1 cellular context compared by ENCODE assay signal in the genomic region with DNA sequence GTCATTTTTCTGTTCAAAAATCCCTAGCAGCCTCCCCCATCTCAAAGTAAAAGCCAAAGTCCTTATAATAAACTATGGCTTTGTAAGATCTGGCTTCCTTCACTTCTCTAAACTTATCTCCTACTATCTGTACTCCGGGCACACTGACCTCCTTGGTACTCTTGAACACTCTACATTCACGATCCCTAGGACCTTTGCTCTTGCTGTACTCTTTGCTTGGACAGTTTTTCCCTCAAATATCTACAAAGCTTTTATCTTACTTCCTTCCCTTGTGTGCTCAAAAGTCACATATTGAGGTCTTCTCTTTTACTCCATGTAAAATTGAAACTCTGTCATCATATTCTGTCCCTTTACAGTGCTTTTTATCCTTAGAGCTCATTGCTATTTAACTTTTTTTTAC.
TF ChIP-seq lines count a peak whose summit lies in the region.

No MANE protein-coding gene starts in this region.

TF ChIP-seq in HCT116, 20 proteins besides CTCF, POLR2A, EP300 and RAD21 (continued from another document):
- TF ChIP-seq, protein P1, sequence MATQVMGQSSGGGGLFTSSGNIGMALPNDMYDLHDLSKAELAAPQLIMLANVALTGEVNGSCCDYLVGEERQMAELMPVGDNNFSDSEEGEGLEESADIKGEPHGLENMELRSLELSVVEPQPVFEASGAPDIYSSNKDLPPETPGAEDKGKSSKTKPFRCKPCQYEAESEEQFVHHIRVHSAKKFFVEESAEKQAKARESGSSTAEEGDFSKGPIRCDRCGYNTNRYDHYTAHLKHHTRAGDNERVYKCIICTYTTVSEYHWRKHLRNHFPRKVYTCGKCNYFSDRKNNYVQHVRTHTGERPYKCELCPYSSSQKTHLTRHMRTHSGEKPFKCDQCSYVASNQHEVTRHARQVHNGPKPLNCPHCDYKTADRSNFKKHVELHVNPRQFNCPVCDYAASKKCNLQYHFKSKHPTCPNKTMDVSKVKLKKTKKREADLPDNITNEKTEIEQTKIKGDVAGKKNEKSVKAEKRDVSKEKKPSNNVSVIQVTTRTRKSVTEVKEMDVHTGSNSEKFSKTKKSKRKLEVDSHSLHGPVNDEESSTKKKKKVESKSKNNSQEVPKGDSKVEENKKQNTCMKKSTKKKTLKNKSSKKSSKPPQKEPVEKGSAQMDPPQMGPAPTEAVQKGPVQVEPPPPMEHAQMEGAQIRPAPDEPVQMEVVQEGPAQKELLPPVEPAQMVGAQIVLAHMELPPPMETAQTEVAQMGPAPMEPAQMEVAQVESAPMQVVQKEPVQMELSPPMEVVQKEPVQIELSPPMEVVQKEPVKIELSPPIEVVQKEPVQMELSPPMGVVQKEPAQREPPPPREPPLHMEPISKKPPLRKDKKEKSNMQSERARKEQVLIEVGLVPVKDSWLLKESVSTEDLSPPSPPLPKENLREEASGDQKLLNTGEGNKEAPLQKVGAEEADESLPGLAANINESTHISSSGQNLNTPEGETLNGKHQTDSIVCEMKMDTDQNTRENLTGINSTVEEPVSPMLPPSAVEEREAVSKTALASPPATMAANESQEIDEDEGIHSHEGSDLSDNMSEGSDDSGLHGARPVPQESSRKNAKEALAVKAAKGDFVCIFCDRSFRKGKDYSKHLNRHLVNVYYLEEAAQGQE (IDR thresholded peaks at IDR 0.05; ENCODE audit: low read depth), result no peak
- TF ChIP-seq YY1 (IDR thresholded peaks at IDR 0.05; ENCODE audit: extremely low read depth, insufficient replicate concordance, low read depth, low read length), result no peak
- TF ChIP-seq EZH2phosphoT487 (IDR thresholded peaks at IDR 0.05; ENCODE audit: borderline replicate concordance), result no peak
- no peak for TF ChIP-seq TCF7L2 (IDR thresholded peaks at IDR 0.05; ENCODE audit: borderline replicate concordance, extremely low read depth, insufficient read depth, insufficient read length)
- no peak for TF ChIP-seq SP1 (IDR thresholded peaks at IDR 0.05; ENCODE audit: low read depth)
- TF ChIP-seq, protein P2, sequence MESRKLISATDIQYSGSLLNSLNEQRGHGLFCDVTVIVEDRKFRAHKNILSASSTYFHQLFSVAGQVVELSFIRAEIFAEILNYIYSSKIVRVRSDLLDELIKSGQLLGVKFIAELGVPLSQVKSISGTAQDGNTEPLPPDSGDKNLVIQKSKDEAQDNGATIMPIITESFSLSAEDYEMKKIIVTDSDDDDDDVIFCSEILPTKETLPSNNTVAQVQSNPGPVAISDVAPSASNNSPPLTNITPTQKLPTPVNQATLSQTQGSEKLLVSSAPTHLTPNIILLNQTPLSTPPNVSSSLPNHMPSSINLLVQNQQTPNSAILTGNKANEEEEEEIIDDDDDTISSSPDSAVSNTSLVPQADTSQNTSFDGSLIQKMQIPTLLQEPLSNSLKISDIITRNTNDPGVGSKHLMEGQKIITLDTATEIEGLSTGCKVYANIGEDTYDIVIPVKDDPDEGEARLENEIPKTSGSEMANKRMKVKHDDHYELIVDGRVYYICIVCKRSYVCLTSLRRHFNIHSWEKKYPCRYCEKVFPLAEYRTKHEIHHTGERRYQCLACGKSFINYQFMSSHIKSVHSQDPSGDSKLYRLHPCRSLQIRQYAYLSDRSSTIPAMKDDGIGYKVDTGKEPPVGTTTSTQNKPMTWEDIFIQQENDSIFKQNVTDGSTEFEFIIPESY (IDR thresholded peaks at IDR 0.05; ENCODE audit: extremely low read depth, insufficient replicate concordance, low read length), result no peak
- no peak for TF ChIP-seq ELF1 (IDR thresholded peaks at IDR 0.05; ENCODE audit: borderline replicate concordance, low read depth)
- TF ChIP-seq, protein P3, sequence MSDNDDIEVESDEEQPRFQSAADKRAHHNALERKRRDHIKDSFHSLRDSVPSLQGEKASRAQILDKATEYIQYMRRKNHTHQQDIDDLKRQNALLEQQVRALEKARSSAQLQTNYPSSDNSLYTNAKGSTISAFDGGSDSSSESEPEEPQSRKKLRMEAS (IDR thresholded peaks at IDR 0.05), result no peak
- no peak for TF ChIP-seq JUND (IDR thresholded peaks at IDR 0.05)
- TF ChIP-seq FOSL1 (IDR thresholded peaks at IDR 0.05; ENCODE audit: low read depth), result no peak
- TF ChIP-seq, protein P4, sequence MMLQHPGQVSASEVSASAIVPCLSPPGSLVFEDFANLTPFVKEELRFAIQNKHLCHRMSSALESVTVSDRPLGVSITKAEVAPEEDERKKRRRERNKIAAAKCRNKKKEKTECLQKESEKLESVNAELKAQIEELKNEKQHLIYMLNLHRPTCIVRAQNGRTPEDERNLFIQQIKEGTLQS (IDR thresholded peaks at IDR 0.05), result no peak
- TF ChIP-seq ZFX (IDR thresholded peaks at IDR 0.05), result no peak
- TF ChIP-seq CBX3 (IDR thresholded peaks at IDR 0.05; ENCODE audit: low read depth), result no peak
- TF ChIP-seq SRF (IDR thresholded peaks at IDR 0.05; ENCODE audit: low read depth), result no peak
